Comparison of ENCODE assay signal across 6 cellular contexts in genomic region chr4:144465546-144465945, GRCh38.
"Had no signal": no experiment of that assay in that cellular context is flagged by ENCODE, and none has a peak within 500 bp of the region (broad histone marks: within the 10 kb centered on the region; RNA-seq: fewer than 3 reads in every experiment).

No MANE protein-coding gene starts in this region.

- H3K27ac ChIP-seq: HL-60, KMS-11 had no signal

- H3K9ac ChIP-seq: KMS-11 had no signal

- DNase-seq: IMR-90, KBM-7, KG1 had no signal

- H3K4me2 ChIP-seq: KMS-11 had no signal

- FAIRE-seq: HTR-8/SVneo had no signal
